In the genomic region with DNA sequence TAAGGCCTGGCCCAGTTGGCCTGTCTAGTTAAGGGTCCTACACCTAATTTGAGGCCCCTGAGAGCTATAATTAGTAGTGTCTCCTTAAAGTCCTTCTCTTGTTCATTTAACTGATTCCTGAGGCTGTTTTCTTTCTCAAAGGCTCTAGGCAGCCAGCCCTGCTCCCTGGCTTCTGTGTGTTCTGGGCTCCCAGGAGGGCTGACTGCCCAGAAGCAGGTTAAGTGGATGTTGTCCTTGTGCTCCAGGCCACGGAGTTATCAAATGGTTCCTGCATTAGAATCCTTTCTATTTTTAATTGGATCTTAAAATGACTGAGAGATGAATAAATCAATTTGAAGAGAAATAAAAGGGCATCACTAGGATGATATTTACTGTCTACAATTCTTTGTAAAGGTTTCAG, we compare ENCODE assay signal across 26 cellular contexts.
A peak's percentile ranks its signal among the peaks of the same experiment; 100 is the strongest.
DNase-seq lines count a peak whose midpoint lies in the region; ATAC-seq and TF ChIP-seq lines count a peak whose summit lies in the region.
"Had no signal": no experiment of that assay in that cellular context is flagged by ENCODE, and none has a peak within 500 bp of the region (broad histone marks: within the 10 kb centered on the region; RNA-seq: fewer than 3 reads in every experiment).

No MANE protein-coding gene starts in this region.

- WGBS in thyroid gland, 2 donors: 21 to 22% methylated on average over 1 of the region's 1 CpG

- H3K27ac ChIP-seq in thyroid gland (peak overlapping the region; percentile 88 to 98 (median 96)), brain microvascular endothelial cell (no peak overlapping the region)
- H3K27ac ChIP-seq: C4-2B, right lobe of liver, SJSA1 had no signal

- H3K9me3 Mint-ChIP-seq in glutamatergic neuron (ENCODE audit: unreplicated experiment) (peaks cover 4% of the 10 kb centered on the region), nephron progenitor cell (peaks cover 12% of the 10 kb centered on the region)

- H3K27me3 ChIP-seq in thyroid gland: no peaks in the 10 kb centered on the region
- no peaks in the 10 kb centered on the region for H3K27me3 ChIP-seq in brain microvascular endothelial cell (replicated peaks)
- H3K27me3 ChIP-seq: right lobe of liver, SJSA1 had no signal

- H3K4me1 Mint-ChIP-seq in glutamatergic neuron (ENCODE audit: low read depth, unreplicated experiment) (peaks cover 4% of the 10 kb centered on the region), nephron progenitor cell (no peaks in the 10 kb centered on the region)
- H3K4me1 Mint-ChIP-seq: activated CD4-positive, alpha-beta T cell treated with anti-CD3 and anti-CD28 coated beads for 36 hours had no signal

- H3K4me3 ChIP-seq in thyroid gland (replicated peaks in 1 of 3): no peak overlapping the region
- no peak overlapping the region for H3K4me3 ChIP-seq in brain microvascular endothelial cell (ENCODE audit: low read depth, low read length)
- H3K4me3 ChIP-seq: GM12878, right lobe of liver, SJSA1 had no signal

- no peak for ATAC-seq in SK-N-SH treated with all-trans-retinoic acid at 6 μM for 48 hours
- ATAC-seq in GM19324 (IDR thresholded peaks at IDR 0.05; ENCODE audit: low FRiP score, unreplicated experiment): no peak
- ATAC-seq: activated CD4-positive, alpha-beta T cell treated with anti-CD3 and anti-CD28 coated beads for 36 hours; GM12878; naive thymus-derived CD8-positive, alpha-beta T cell; Panc1; right lobe of liver had no signal

- in situ Hi-C loops in brain microvascular endothelial cell (cut with HindIII; ENCODE audit: low pct_ligation_motif_present, low sequenced_read_pairs): no loop called here

- H3K9me3 ChIP-seq in thyroid gland: no peaks in the 10 kb centered on the region
- H3K9me3 ChIP-seq: right lobe of liver, SJSA1 had no signal

- H3K4me1 ChIP-seq in thyroid gland: peaks cover 34 to 47% of the 10 kb centered on the region in 2 donors
- H3K4me1 ChIP-seq: right lobe of liver had no signal

- intact Hi-C loops in thyroid gland (cut with DNase I): no loop called here

- peak in 1 of 2 donors; percentile 16 for TF ChIP-seq POLR2A in thyroid gland (IDR thresholded peaks at IDR 0.05)

- H3K36me3 ChIP-seq in thyroid gland (no peaks in the 10 kb centered on the region), brain microvascular endothelial cell (replicated peaks) (no peaks in the 10 kb centered on the region)
- H3K36me3 ChIP-seq: right lobe of liver, SJSA1 had no signal

- no peak for TF ChIP-seq CTCF in glutamatergic neuron (IDR thresholded peaks at IDR 0.05; ENCODE audit: partially characterized antibody, unreplicated experiment)
- no peak for TF ChIP-seq CTCF in thyroid gland (IDR thresholded peaks at IDR 0.05)
- TF ChIP-seq CTCF in nephron progenitor cell (IDR thresholded peaks at IDR 0.05): no peak
- TF ChIP-seq CTCF in brain microvascular endothelial cell (IDR thresholded peaks at IDR 0.05; ENCODE audit: low read depth, low read length, missing control alignments): no peak

- peak; percentile 40 for DNase-seq in glutamatergic neuron
- peak; percentile 23 for DNase-seq in midbrain (lab: John Stamatoyannopoulos, UW)
- DNase-seq in thyroid gland: peak; percentile 90 to 91
- no peak for DNase-seq in nephron progenitor cell
- DNase-seq in brain microvascular endothelial cell: no peak
- DNase-seq: activated CD4-positive, alpha-beta T cell treated with anti-CD3 and anti-CD28 coated beads for 36 hours; activated effector memory CD4-positive, alpha-beta T cell treated with anti-CD3 and anti-CD28 coated beads, Interleukin-2, amount 50 U/mL, for 16 hours; Calu3; cortex of kidney; endodermal cell; H7; kidney glomerular epithelial cell; MV-4-11; naive thymus-derived CD8-positive, alpha-beta T cell; NCI-H146; NCI-H2171; NCI-H524; right lobe of liver; stimulated activated CD4-positive, alpha-beta T cell treated with anti-CD3 and anti-CD28 coated beads, Interleukin-15, amount 100 ng/mL, for 24 hours; stimulated activated CD8-positive, alpha-beta memory T cell treated with anti-CD3 and anti-CD28 coated beads, Interleukin-4, amount 100 ng/mL, for 48 hours had no signal

- H3K4me3 Mint-ChIP-seq in glutamatergic neuron (ENCODE audit: unreplicated experiment): no peak overlapping the region
- no peak overlapping the region for H3K4me3 Mint-ChIP-seq in nephron progenitor cell
- H3K4me3 Mint-ChIP-seq: activated CD4-positive, alpha-beta T cell treated with anti-CD3 and anti-CD28 coated beads for 36 hours; endodermal cell; naive thymus-derived CD8-positive, alpha-beta T cell had no signal

- H3K27ac Mint-ChIP-seq in glutamatergic neuron (ENCODE audit: unreplicated experiment) (no peak overlapping the region), nephron progenitor cell (no peak overlapping the region)
- H3K27ac Mint-ChIP-seq: activated CD4-positive, alpha-beta T cell treated with anti-CD3 and anti-CD28 coated beads for 36 hours; endodermal cell had no signal

- peaks cover 4% of the 10 kb centered on the region for H3K36me3 Mint-ChIP-seq in glutamatergic neuron (ENCODE audit: unreplicated experiment)
- peaks cover 33% of the 10 kb centered on the region for H3K36me3 Mint-ChIP-seq in nephron progenitor cell (ENCODE audit: low read depth)

- peaks cover 3% of the 10 kb centered on the region for H3K27me3 Mint-ChIP-seq in glutamatergic neuron (ENCODE audit: unreplicated experiment)
- no peaks in the 10 kb centered on the region for H3K27me3 Mint-ChIP-seq in nephron progenitor cell (ENCODE audit: low read depth, poor library complexity)
- H3K27me3 Mint-ChIP-seq: activated CD4-positive, alpha-beta T cell treated with anti-CD3 and anti-CD28 coated beads for 36 hours; naive thymus-derived CD8-positive, alpha-beta T cell had no signal

TF ChIP-seq in SK-N-SH treated with all-trans-retinoic acid at 6 μM for 48 hours, 23 proteins besides CTCF, POLR2A, EP300 and RAD21:
- peak; percentile 53 for TF ChIP-seq ISL1 (CRISPR knock-in tag; IDR thresholded peaks at IDR 0.05)
- TF ChIP-seq CSDC2 (CRISPR knock-in tag; IDR thresholded peaks at IDR 0.05): no peak

Comparison
In these comparisons a context has a peak if more than half of its experiments do, and no peak if none do; other contexts are left out.
1. DNase-seq: peak in glutamatergic neuron (single experiment), midbrain (single experiment) and thyroid gland (2 of 2); none in nephron progenitor cell (single experiment) and brain microvascular endothelial cell (single experiment).